8 cellular contexts compared by ENCODE assay signal in genomic region chr22:50544746-50545253, GRCh38. TPM values are rescaled to one million over a fixed set of nuclear protein-coding genes. Genes with fewer than 3 reads are reported as not detected.
DNase-seq lines count a peak whose midpoint lies in the region; ATAC-seq and TF ChIP-seq lines count a peak whose summit lies in the region.

No MANE protein-coding gene starts in this region.

- H2AFZ ChIP-seq in osteoblast (ENCODE audit: low read length), result peak overlapping the region; percentile 44

- in situ Hi-C loops in G401 (cut with HindIII; ENCODE audit: low sequenced_read_pairs), result no loop called here

- peaks cover 11% of the 10 kb centered on the region for H3K4me1 ChIP-seq in osteoblast (ENCODE audit: insufficient read depth, low read length)

- H3K27me3 ChIP-seq in osteoblast (ENCODE audit: insufficient read depth, low read length), result peaks cover 46% of the 10 kb centered on the region

- intact Hi-C loops in MCF 10A (cut with micrococcal nuclease), result no loop called here

- H3K36me3 Mint-ChIP-seq in MCF 10A (ENCODE audit: insufficient read depth, unreplicated experiment) (no peaks in the 10 kb centered on the region), WTC11 (no peaks in the 10 kb centered on the region)

- ATAC-seq in HG02852 (IDR thresholded peaks at IDR 0.05; ENCODE audit: unreplicated experiment), result no peak
- no peak for ATAC-seq in WTC11

- H3K9me3 ChIP-seq in osteoblast (ENCODE audit: low read depth, low read length), result no peaks in the 10 kb centered on the region

- BruUV-seq in MCF 10A (replicated peaks; lab: Mats Ljungman, UMichigan), result no TSS peak

- peak; percentile 32 for DNase-seq in G401 (ENCODE audit: low spot score)
- peak; percentile 83 for DNase-seq in NCI-H2171 (lab: John Stamatoyannopoulos, UW)
- DNase-seq in MCF 10A (ENCODE audit: unreplicated experiment), result peak; percentile 91
- peak; percentile 79 for DNase-seq in osteoblast (ENCODE audit: insufficient read length, low spot score, missing footprints)
- no peak for DNase-seq in HEK293T (ENCODE audit: extremely low spot score)
- no peak for DNase-seq in WTC11 (ENCODE audit: low spot score)
- DNase-seq in caudate nucleus (lab: John Stamatoyannopoulos, UW), result no peak

- no peaks in the 10 kb centered on the region for H3K36me3 ChIP-seq in osteoblast (ENCODE audit: insufficient read depth, low read length)

- POLR2A ChIA-PET in MCF 10A (lab: Yijun Ruan, JAX) (interaction anchor here (0.7 to 2.1 kb wide), 9 partner anchors 13 to 94 kb away, joined by 3 to 13 read pairs (median 5); partner anchors contain the start of genes SCO2, SYCE3 and TYMP), HEK293T (lab: Yijun Ruan, JAX) (interaction anchor here (0.9 to 1.9 kb wide), 2 partner anchors 18 to 19 kb away, joined by 3 to 13 read pairs; partner anchors contain the start of genes SCO2 and SYCE3), WTC11 (lab: Charles Lee) (no interaction called here)

- H3K27ac ChIP-seq in osteoblast (ENCODE audit: low read depth, low read length) (no peak overlapping the region), caudate nucleus (ENCODE audit: low read depth, low read length) (no peak overlapping the region)

- CTCF ChIA-PET in MCF 10A (lab: Yijun Ruan, JAX) (interaction anchor here (0.6 to 1.3 kb wide), 3 partner anchors 15 to 34 kb away, joined by 3 to 5 read pairs (median 3); partner anchors contain the start of gene SYCE3), HEK293T (lab: Yijun Ruan, JAX) (interaction anchor here (1.1 to 1.9 kb wide), 4 partner anchors 10 to 19 kb away, joined by 4 to 12 read pairs (median 8); partner anchors contain the start of genes SCO2 and SYCE3), WTC11 (lab: Charles Lee) (no interaction called here)

- TF ChIP-seq CTCF in MCF 10A (IDR thresholded peaks at IDR 0.05; ENCODE audit: unreplicated experiment), result no peak
- no peak for TF ChIP-seq CTCF in osteoblast (IDR thresholded peaks at IDR 0.05; ENCODE audit: extremely low read depth, low read depth, low read length)
- TF ChIP-seq CTCF in WTC11 (IDR thresholded peaks at IDR 0.05), result no peak

- H3K4me3 Mint-ChIP-seq in MCF 10A (ENCODE audit: unreplicated experiment), result peak overlapping the region; percentile 36
- no peak overlapping the region for H3K4me3 Mint-ChIP-seq in WTC11

- H4K20me1 ChIP-seq in osteoblast (ENCODE audit: insufficient read depth, low read length), result no peaks in the 10 kb centered on the region

- H3K4me3 ChIP-seq in osteoblast (ENCODE audit: insufficient read depth, low read length), result peak overlapping the region; percentile 61

- no peaks in the 10 kb centered on the region for H3K9me3 Mint-ChIP-seq in MCF 10A (ENCODE audit: unreplicated experiment)
- no peaks in the 10 kb centered on the region for H3K9me3 Mint-ChIP-seq in WTC11

- peak overlapping the region; percentile 78 for H3K4me2 ChIP-seq in osteoblast (ENCODE audit: insufficient read depth, low read length)

- no peaks in the 10 kb centered on the region for H3K79me2 ChIP-seq in osteoblast (ENCODE audit: insufficient read depth, low read length)

- H3K27me3 Mint-ChIP-seq in MCF 10A (ENCODE audit: insufficient read depth, unreplicated experiment), result no peaks in the 10 kb centered on the region
- peaks cover 11% of the 10 kb centered on the region for H3K27me3 Mint-ChIP-seq in WTC11 (ENCODE audit: low read depth)

- H3K27ac Mint-ChIP-seq in MCF 10A (ENCODE audit: low read depth, unreplicated experiment) (peak overlapping the region; percentile 28), WTC11 (no peak overlapping the region)

- H3K4me1 Mint-ChIP-seq in MCF 10A (ENCODE audit: insufficient read depth, unreplicated experiment) (peaks cover 31% of the 10 kb centered on the region), WTC11 (no peaks in the 10 kb centered on the region)

TF ChIP-seq in HEK293T, 16 proteins besides CTCF, POLR2A, EP300 and RAD21:
- TF ChIP-seq CTBP1 (IDR thresholded peaks at IDR 0.05; ENCODE audit: borderline replicate concordance) (no peak), ELF4 (IDR thresholded peaks at IDR 0.05) (no peak), PKNOX1 (IDR thresholded peaks at IDR 0.05) (no peak), FOXA1 (IDR thresholded peaks at IDR 0.05) (no peak), TARDBP (IDR thresholded peaks at IDR 0.05) (no peak), ZNF384 (IDR thresholded peaks at IDR 0.05) (no peak), FOXK2 (IDR thresholded peaks at IDR 0.05) (no peak)
TF ChIP-seq in HEK293T: peak in this region for 0.

TF ChIP-seq in WTC11, 78 proteins besides CTCF, POLR2A, EP300 and RAD21 (continues in another document):
- TF ChIP-seq MAX (CRISPR knock-in tag; IDR thresholded peaks at IDR 0.05) (no peak), ZNF138 (CRISPR knock-in tag; conservative IDR thresholded peaks at IDR 0.05) (no peak), USF2 (CRISPR knock-in tag; IDR thresholded peaks at IDR 0.05) (no peak), NR2C2 (CRISPR knock-in tag; IDR thresholded peaks at IDR 0.05) (no peak), E2F4 (CRISPR knock-in tag; IDR thresholded peaks at IDR 0.05; ENCODE audit: borderline replicate concordance, low read depth) (no peak), HMGXB4 (CRISPR knock-in tag; IDR thresholded peaks at IDR 0.05) (no peak), SOX15 (CRISPR knock-in tag; IDR thresholded peaks at IDR 0.05) (no peak), ZNF423 (CRISPR knock-in tag; IDR thresholded peaks at IDR 0.05) (no peak), ZNF121 (CRISPR knock-in tag; IDR thresholded peaks at IDR 0.05) (no peak)

RNA-seq across cellular contexts. Expression of gene KLHDC7B, which starts 0.9 kb away (rescaled TPM):
- not detected in 2 replicates for total RNA-seq in G401 (2014; rRNA removed; shearing (Covaris generic))
- total RNA-seq in MCF 10A (2022) (0.98 and 4.1 TPM in 2 replicates), osteoblast (0.29 and 0.72 TPM in 2 replicates), WTC11 (2021) (not detected in 3 replicates)

RNA-seq across cellular contexts. Expression of gene TYMP, which starts 15.0 kb away (rescaled TPM):
- 3.1 and 4.4 TPM in 2 replicates for total RNA-seq in G401 (2014; rRNA removed; shearing (Covaris generic))
- total RNA-seq in MCF 10A (2022) (41.0 and 54.4 TPM in 2 replicates), osteoblast (14.4 and 30.0 TPM in 2 replicates), WTC11 (2021) (1.2 to 1.8 TPM (median 1.5 TPM) in 3 replicates)

RNA-seq across cellular contexts. Expression of gene SYCE3, which starts 17.9 kb away (rescaled TPM):
- total RNA-seq in G401 (2014; rRNA removed; shearing (Covaris generic)), result not detected in 2 replicates
- total RNA-seq in MCF 10A (2022) (0.82 and 1.2 TPM in 2 replicates), osteoblast (not detected in 2 replicates), WTC11 (2021) (0.46 to 0.89 TPM (median 0.85 TPM) in 3 replicates)

RNA-seq across cellular contexts. Expression of gene SCO2, which starts 19.4 kb away (rescaled TPM):
- 4.9 and 6.8 TPM in 2 replicates for total RNA-seq in G401 (2014; rRNA removed; shearing (Covaris generic))
- total RNA-seq in MCF 10A (2022) (2.4 and 5.4 TPM in 2 replicates), osteoblast (5.1 and 5.6 TPM in 2 replicates), WTC11 (2021) (1.5 to 5.5 TPM in 2 of 3 replicates, not detected in the other)

RNA-seq across cellular contexts. Expression of gene CPT1B, which starts 33.4 kb away (rescaled TPM):
- total RNA-seq in G401 (2014; rRNA removed; shearing (Covaris generic)), result 3.4 and 5.8 TPM in 2 replicates
- total RNA-seq in MCF 10A (2022) (52.2 and 57.3 TPM in 2 replicates), osteoblast (1.8 and 2.1 TPM in 2 replicates), WTC11 (2021) (33.7 to 47.8 TPM (median 47.4 TPM) in 3 replicates)

Comparison
In these comparisons a context has a peak if more than half of its experiments do, and no peak if none do; other contexts are left out.
1. DNase-seq: peak in G401 (single experiment), NCI-H2171 (single experiment), MCF 10A (single experiment) and osteoblast (single experiment); none in HEK293T (single experiment), WTC11 (single experiment) and caudate nucleus (0 of 61).